ENCODE assay signal across 1 cellular context in the genomic region with DNA sequence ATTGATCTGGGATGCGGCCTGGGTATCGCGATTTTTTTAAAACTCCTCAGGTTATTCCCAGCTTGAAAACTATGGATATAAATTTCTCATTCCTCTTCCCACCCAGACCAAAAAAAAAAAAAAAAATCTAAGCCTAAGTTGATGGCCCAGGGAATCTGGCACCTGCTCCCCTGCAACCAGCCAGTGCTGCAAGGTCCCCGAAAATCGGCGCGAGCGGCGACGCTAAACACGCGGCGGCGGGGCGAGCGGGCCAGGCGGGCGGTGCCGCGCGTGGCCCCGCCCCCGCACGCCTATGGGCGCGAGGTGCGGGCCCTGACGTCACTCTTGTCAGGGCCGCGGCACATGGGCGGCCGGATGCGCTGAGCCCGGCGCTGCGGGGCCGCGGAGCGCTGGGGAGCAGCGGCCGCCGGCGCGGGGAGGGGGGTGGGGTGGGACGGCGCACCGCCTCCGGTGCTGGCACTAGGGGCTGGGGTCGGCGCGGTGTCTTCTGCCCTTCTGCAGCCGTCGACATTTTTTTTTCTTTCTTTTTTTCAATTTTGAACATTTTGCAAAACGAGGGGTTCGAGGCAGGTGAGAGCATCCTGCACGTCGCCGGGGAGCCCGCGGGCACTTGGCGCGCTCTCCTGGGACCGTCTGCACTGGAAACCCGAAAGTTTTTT.
TF ChIP-seq lines count a peak whose summit lies in the region.

HLF (plus strand) TSS at position 321 of the 659 bp plus-strand sequence. CDS start 525 bp downstream, outside the sequence.

TF ChIP-seq in H1, 55 proteins besides CTCF, POLR2A, EP300 and RAD21 (continued from another document):
- TF ChIP-seq BRCA1 (IDR thresholded peaks at IDR 0.05; ENCODE audit: low read depth, low read length): no peak
- TF ChIP-seq NRF1 (IDR thresholded peaks at IDR 0.05; ENCODE audit: low read depth, low read length): no peak
- peak; percentile 71 for TF ChIP-seq CREB1 (IDR thresholded peaks at IDR 0.05)
- TF ChIP-seq TAF1 (IDR thresholded peaks at IDR 0.05; ENCODE audit: low read depth, low read length): peak; percentile 49; the same call in 1 of the 2 replicates
- no peak for TF ChIP-seq ASH2L (IDR thresholded peaks at IDR 0.05; ENCODE audit: low read length)
- peak in 1 of 2 experiments; percentile 35; a peak in 1 of 4 replicates for TF ChIP-seq HDAC2 (IDR thresholded peaks at IDR 0.05; ENCODE audit: borderline replicate concordance in 1 of 2, low read depth in 2 of 2, low read length in 2 of 2)
- peak; percentile 73 for TF ChIP-seq E2F6 (IDR thresholded peaks at IDR 0.05)
- 0 out of 2 replicates have a peak, but pooled peaks have one; percentile 12 for TF ChIP-seq TCF12 (IDR thresholded peaks at IDR 0.05; ENCODE audit: low read depth, low read length)
- peak; percentile 58; the same call in 1 of the 2 replicates for TF ChIP-seq KDM1A (IDR thresholded peaks at IDR 0.05; ENCODE audit: borderline replicate concordance, low read length)
- TF ChIP-seq YY1 (IDR thresholded peaks at IDR 0.05; ENCODE audit: low read depth, low read length): no peak
- 0 out of 2 replicates have a peak, but pooled peaks have one; percentile 21 for TF ChIP-seq PHF8 (conservative IDR thresholded peaks at IDR 0.05; ENCODE audit: low read depth, low read length)
- peak; percentile 73 for TF ChIP-seq EGR1 (IDR thresholded peaks at IDR 0.05; ENCODE audit: borderline replicate concordance, low read depth, low read length)
- TF ChIP-seq, protein P1, sequence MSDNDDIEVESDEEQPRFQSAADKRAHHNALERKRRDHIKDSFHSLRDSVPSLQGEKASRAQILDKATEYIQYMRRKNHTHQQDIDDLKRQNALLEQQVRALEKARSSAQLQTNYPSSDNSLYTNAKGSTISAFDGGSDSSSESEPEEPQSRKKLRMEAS (IDR thresholded peaks at IDR 0.05): peak; percentile 86
- TF ChIP-seq SRF (IDR thresholded peaks at IDR 0.05; ENCODE audit: low read depth, low read length): no peak
- TF ChIP-seq RBBP5 (IDR thresholded peaks at IDR 0.05; ENCODE audit: borderline replicate concordance, low read depth, low read length): peak; percentile 58; the same call in 1 of the 2 replicates
